Comparison of ENCODE assay signal across 30 cellular contexts in genomic region chr10:117569610-117570395, GRCh38. TPM values are rescaled to one million over a fixed set of nuclear protein-coding genes. Genes with fewer than 3 reads are reported as not detected.
"Had no signal": no experiment of that assay in that cellular context is flagged by ENCODE, and none has a peak within 500 bp of the region (broad histone marks: within the 10 kb centered on the region; RNA-seq: fewer than 3 reads in every experiment).

No MANE protein-coding gene starts in this region.

- H3K27ac ChIP-seq: esophagus muscularis mucosa, foreskin keratinocyte, heart right ventricle, skin epidermis, thoracic aorta, WERI-Rb-1 had no signal

- DNase-seq: activated CD4-positive, alpha-beta memory T cell treated with anti-CD3 and anti-CD28 coated beads for 36 hours; activated CD4-positive, alpha-beta T cell treated with anti-CD3 and anti-CD28 coated beads, Interleukin-2, amount 10 ng/mL, durations not matched to agents 24 days and 14 days; activated CD4-positive, CD25-positive, alpha-beta regulatory T cell treated with anti-CD3 and anti-CD28 coated beads, Interleukin-2, amount 50 U/mL, for 72 hours; activated CD8-positive, alpha-beta memory T cell treated with anti-CD3 and anti-CD28 coated beads, Interleukin-2, amount 50 U/mL, for 4 hours; activated gamma-delta T cell treated with Interleukin-2 at 50 U/mL for 16 hours; activated naive CD4-positive, alpha-beta T cell treated with anti-CD3 and anti-CD28 coated beads, Interleukin-2, amount 50 U/mL, for 16 hours; activated T-cell treated with anti-CD3 and anti-CD28 coated beads, Interleukin-2, amount 50 U/mL, for 1 hour; amniotic stem cell; central memory CD4-positive, alpha-beta T cell; endodermal cell; foreskin keratinocyte; heart right ventricle; mammary epithelial cell; naive thymus-derived CD4-positive, alpha-beta T cell; posterior cingulate gyrus; right cardiac atrium; stimulated activated CD4-positive, alpha-beta T cell treated with anti-CD3 and anti-CD28 coated beads, Interleukin-12 subunit alpha, Interleukin-12 subunit beta, amount 100 ng/mL, for 4 hours; stimulated activated CD4-positive, alpha-beta T cell treated with anti-CD3 and anti-CD28 coated beads, Interleukin-4, amount 100 ng/mL, for 1 hour; stimulated activated naive CD8-positive, alpha-beta T cell treated with anti-CD3 and anti-CD28 coated beads, Interleukin-15, Interleukin-2, amounts not matched to agents 100 U/mL and 50 U/mL, for 24 hours; T-helper 17 cell; T1000; trophoblast cell; WERI-Rb-1 had no signal

- H3K36me3 ChIP-seq: esophagus muscularis mucosa, heart right ventricle, thoracic aorta, WERI-Rb-1 had no signal

- H3K9me3 ChIP-seq: esophagus muscularis mucosa, heart right ventricle, thoracic aorta had no signal

- H3K4me3 ChIP-seq: esophagus muscularis mucosa, heart right ventricle, skin epidermis, thoracic aorta had no signal

- ATAC-seq: foreskin keratinocyte; heart right ventricle; naive thymus-derived CD4-positive, alpha-beta T cell; right cardiac atrium; stimulated activated naive CD8-positive, alpha-beta T cell treated with anti-CD3 and anti-CD28 coated beads, Interleukin-15, Interleukin-2, amounts not matched to agents 100 U/mL and 50 U/mL, for 24 hours; T-helper 17 cell had no signal

- H3K4me1 ChIP-seq: esophagus muscularis mucosa, foreskin keratinocyte, heart right ventricle had no signal

RNA-seq across cellular contexts. Expression of gene EMX2, which starts 27.3 kb away (rescaled TPM):
- total RNA-seq: activated CD4-positive, alpha-beta memory T cell treated with anti-CD3 and anti-CD28 coated beads for 36 hours; activated CD4-positive, alpha-beta T cell treated with anti-CD3 and anti-CD28 coated beads, Interleukin-2, amount 10 ng/mL, durations not matched to agents 24 days and 14 days; activated CD8-positive, alpha-beta memory T cell treated with anti-CD3 and anti-CD28 coated beads for 36 hours; activated T-helper 1 cell treated with anti-CD3 and anti-CD28 coated beads, Interleukin-12 subunit alpha, Interleukin-12 subunit beta, Interleukin-2, Interleukin-4 antibody, amounts not matched to agents 30 ng/mL and 10 ng/mL and 1 ng/mL, durations not matched to agents 14 hours and 24 hours and 36 hours; astrocyte; liver; mammary epithelial cell; naive thymus-derived CD4-positive, alpha-beta T cell; T-helper 17 cell; thoracic aorta had no signal
- polyA plus RNA-seq: liver; mammary epithelial cell; naive thymus-derived CD4-positive, alpha-beta T cell had no signal
